Comparison of ENCODE assay signal across 1 cellular context in the genomic region with DNA sequence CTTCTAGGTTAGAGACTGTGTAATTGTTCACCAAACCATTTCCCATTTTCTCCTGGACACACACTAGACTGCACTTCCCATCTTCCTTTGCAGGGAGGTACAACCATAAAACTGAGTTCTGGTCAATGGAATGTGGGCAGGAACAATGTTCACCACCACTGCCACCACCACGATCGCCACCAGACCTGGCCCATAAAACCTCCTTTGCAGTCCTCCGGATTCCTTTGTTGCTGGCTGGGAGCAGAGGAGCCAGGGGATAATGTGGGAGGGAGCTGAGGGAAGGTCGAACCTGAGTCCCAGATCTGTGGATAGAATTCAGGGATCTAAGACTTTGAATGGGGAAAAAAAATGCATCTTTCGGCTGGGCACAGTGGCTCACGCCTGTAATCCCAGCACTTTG.
TF ChIP-seq lines count a peak whose summit lies in the region.

No MANE protein-coding gene starts in this region.

TF ChIP-seq in GM23338, 12 proteins besides CTCF, POLR2A, EP300 and RAD21 (continued from another document):
- TF ChIP-seq, protein P1, sequence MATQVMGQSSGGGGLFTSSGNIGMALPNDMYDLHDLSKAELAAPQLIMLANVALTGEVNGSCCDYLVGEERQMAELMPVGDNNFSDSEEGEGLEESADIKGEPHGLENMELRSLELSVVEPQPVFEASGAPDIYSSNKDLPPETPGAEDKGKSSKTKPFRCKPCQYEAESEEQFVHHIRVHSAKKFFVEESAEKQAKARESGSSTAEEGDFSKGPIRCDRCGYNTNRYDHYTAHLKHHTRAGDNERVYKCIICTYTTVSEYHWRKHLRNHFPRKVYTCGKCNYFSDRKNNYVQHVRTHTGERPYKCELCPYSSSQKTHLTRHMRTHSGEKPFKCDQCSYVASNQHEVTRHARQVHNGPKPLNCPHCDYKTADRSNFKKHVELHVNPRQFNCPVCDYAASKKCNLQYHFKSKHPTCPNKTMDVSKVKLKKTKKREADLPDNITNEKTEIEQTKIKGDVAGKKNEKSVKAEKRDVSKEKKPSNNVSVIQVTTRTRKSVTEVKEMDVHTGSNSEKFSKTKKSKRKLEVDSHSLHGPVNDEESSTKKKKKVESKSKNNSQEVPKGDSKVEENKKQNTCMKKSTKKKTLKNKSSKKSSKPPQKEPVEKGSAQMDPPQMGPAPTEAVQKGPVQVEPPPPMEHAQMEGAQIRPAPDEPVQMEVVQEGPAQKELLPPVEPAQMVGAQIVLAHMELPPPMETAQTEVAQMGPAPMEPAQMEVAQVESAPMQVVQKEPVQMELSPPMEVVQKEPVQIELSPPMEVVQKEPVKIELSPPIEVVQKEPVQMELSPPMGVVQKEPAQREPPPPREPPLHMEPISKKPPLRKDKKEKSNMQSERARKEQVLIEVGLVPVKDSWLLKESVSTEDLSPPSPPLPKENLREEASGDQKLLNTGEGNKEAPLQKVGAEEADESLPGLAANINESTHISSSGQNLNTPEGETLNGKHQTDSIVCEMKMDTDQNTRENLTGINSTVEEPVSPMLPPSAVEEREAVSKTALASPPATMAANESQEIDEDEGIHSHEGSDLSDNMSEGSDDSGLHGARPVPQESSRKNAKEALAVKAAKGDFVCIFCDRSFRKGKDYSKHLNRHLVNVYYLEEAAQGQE (IDR thresholded peaks at IDR 0.05; ENCODE audit: unreplicated experiment): no peak
- TF ChIP-seq, protein P2, sequence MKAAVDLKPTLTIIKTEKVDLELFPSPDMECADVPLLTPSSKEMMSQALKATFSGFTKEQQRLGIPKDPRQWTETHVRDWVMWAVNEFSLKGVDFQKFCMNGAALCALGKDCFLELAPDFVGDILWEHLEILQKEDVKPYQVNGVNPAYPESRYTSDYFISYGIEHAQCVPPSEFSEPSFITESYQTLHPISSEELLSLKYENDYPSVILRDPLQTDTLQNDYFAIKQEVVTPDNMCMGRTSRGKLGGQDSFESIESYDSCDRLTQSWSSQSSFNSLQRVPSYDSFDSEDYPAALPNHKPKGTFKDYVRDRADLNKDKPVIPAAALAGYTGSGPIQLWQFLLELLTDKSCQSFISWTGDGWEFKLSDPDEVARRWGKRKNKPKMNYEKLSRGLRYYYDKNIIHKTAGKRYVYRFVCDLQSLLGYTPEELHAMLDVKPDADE (IDR thresholded peaks at IDR 0.05): no peak
- TF ChIP-seq ZNF114 (CRISPR knock-in tag; IDR thresholded peaks at IDR 0.05): no peak
- no peak for TF ChIP-seq EZH2phosphoT487 (IDR thresholded peaks at IDR 0.05; ENCODE audit: unreplicated experiment)
- no peak for TF ChIP-seq EZH2 (IDR thresholded peaks at IDR 0.05; ENCODE audit: low read depth, unreplicated experiment)
- no peak for TF ChIP-seq ZNF331 (CRISPR knock-in tag; IDR thresholded peaks at IDR 0.05; ENCODE audit: low read depth)
